ENCODE assay signal across 24 cellular contexts in the genomic region with DNA sequence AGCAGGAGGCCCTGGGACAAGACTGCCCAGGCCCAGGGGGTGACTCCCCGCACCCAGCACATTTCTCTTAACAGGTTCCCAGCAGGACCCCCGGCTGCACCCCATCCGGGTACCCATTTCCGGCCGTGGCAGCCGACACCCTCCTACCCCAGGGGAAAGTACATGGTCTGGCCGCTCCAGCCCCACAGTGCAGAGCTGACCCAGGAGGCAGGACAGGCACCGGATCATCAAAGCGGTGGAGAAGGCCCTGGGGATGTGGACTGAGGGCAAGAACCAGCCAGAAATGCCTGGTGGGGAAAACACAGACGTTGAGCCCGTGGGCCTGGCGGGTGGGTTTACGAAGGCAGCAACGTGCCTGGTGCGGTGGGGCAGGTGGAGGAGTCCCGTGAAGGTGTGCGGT.
"Had no signal": no experiment of that assay in that cellular context is flagged by ENCODE, and none has a peak within 500 bp of the region (broad histone marks: within the 10 kb centered on the region; RNA-seq: fewer than 3 reads in every experiment).

No MANE protein-coding gene starts in this region.

- H3K36me3 ChIP-seq: adrenal gland, ascending aorta, brain microvascular endothelial cell, esophagus muscularis mucosa, gastrocnemius medialis, neural progenitor cell, tibial nerve had no signal

- H2AFZ ChIP-seq: neural progenitor cell had no signal

- H3K9ac ChIP-seq: neural progenitor cell had no signal

- H3K36me3 Mint-ChIP-seq: activated CD4-positive, alpha-beta memory T cell treated with anti-CD3 and anti-CD28 coated beads for 36 hours; stimulated activated effector memory CD8-positive, alpha-beta T cell treated with anti-CD3 and anti-CD28 coated beads, Interleukin-12 subunit alpha, Interleukin-12 subunit beta, amount 100 ng/mL, for 72 hours had no signal

- DNase-seq: activated B cell treated with CpG ODN at 0.5 μM for 24 hours; activated CD4-positive, alpha-beta memory T cell treated with anti-CD3 and anti-CD28 coated beads for 36 hours; activated CD4-positive, alpha-beta T cell treated with anti-CD3 and anti-CD28 coated beads for 48 hours; activated effector memory CD4-positive, alpha-beta T cell treated with Interleukin-2 at 50 U/mL for 16 hours; activated naive CD4-positive, alpha-beta T cell treated with anti-CD3 and anti-CD28 coated beads, Interleukin-2, amount 50 U/mL, for 16 hours; activated T-cell treated with anti-CD3 and anti-CD28 coated beads, Interleukin-2, amount 50 U/mL, for 72 hours; brain microvascular endothelial cell; central memory CD4-positive, alpha-beta T cell; effector memory CD4-positive, alpha-beta T cell; hypothalamus; naive B cell; psoas muscle; stimulated activated CD4-positive, alpha-beta T cell treated with anti-CD3 and anti-CD28 coated beads, Interleukin-1b, Interleukin-23, amount 100 ng/mL, for 48 hours; stimulated activated naive CD8-positive, alpha-beta T cell treated with anti-CD3 and anti-CD28 coated beads, Interleukin-15, amount 100 ng/mL, for 72 hours; SW 1271 had no signal

- H3K27me3 Mint-ChIP-seq: activated B cell treated with CpG ODN at 0.5 μM for 24 hours had no signal

- H3K27me3 ChIP-seq: adrenal gland, ascending aorta, brain microvascular endothelial cell, gastrocnemius medialis, neural progenitor cell, tibial nerve had no signal

- H3K9me3 ChIP-seq: gastrocnemius medialis had no signal

- H3K4me1 Mint-ChIP-seq: activated B cell treated with CpG ODN at 0.5 μM for 24 hours; naive B cell; stimulated activated naive CD8-positive, alpha-beta T cell treated with anti-CD3 and anti-CD28 coated beads, Interleukin-15, amount 100 ng/mL, for 72 hours; T-helper 17 cell had no signal

- H3K4me2 ChIP-seq: neural progenitor cell had no signal

- H3K4me3 Mint-ChIP-seq: activated B cell treated with CpG ODN at 0.5 μM for 24 hours; activated CD4-positive, alpha-beta memory T cell treated with anti-CD3 and anti-CD28 coated beads for 36 hours; activated T-cell treated with anti-CD3 and anti-CD28 coated beads, Interleukin-2, amount 50 U/mL, for 72 hours; neural progenitor cell; stimulated activated effector memory CD8-positive, alpha-beta T cell treated with anti-CD3 and anti-CD28 coated beads, Interleukin-12 subunit alpha, Interleukin-12 subunit beta, amount 100 ng/mL, for 72 hours; stimulated activated naive CD8-positive, alpha-beta T cell treated with anti-CD3 and anti-CD28 coated beads, Interleukin-15, amount 100 ng/mL, for 72 hours; T-helper 17 cell had no signal

- H3K27ac Mint-ChIP-seq: activated B cell treated with CpG ODN at 0.5 μM for 24 hours; activated CD4-positive, alpha-beta memory T cell treated with anti-CD3 and anti-CD28 coated beads for 36 hours; activated T-cell treated with anti-CD3 and anti-CD28 coated beads, Interleukin-2, amount 50 U/mL, for 72 hours; neural progenitor cell; stimulated activated effector memory CD8-positive, alpha-beta T cell treated with anti-CD3 and anti-CD28 coated beads, Interleukin-12 subunit alpha, Interleukin-12 subunit beta, amount 100 ng/mL, for 72 hours; stimulated activated naive CD8-positive, alpha-beta T cell treated with anti-CD3 and anti-CD28 coated beads, Interleukin-15, amount 100 ng/mL, for 72 hours; T-helper 17 cell had no signal

- H3K4me3 ChIP-seq: adrenal gland, ascending aorta, esophagus muscularis mucosa, gastrocnemius medialis, neural progenitor cell, psoas muscle, skin epidermis, tibial nerve had no signal

- H3K27ac ChIP-seq: adrenal gland, ascending aorta, brain microvascular endothelial cell, esophagus muscularis mucosa, gastrocnemius medialis, neural progenitor cell, psoas muscle, skin epidermis, tibial nerve had no signal

- H3K4me1 ChIP-seq: adrenal gland, neural progenitor cell, psoas muscle had no signal
